ENCODE assay signal across 8 cellular contexts in genomic region chr7:44477063-44477830, GRCh38. TPM values are rescaled to one million over a fixed set of nuclear protein-coding genes. Genes with fewer than 3 reads are reported as not detected.
DNase-seq lines count a peak whose midpoint lies in the region; TF ChIP-seq lines count a peak whose summit lies in the region.

No MANE protein-coding gene starts in this region.

- no peak overlapping the region for H3K9ac ChIP-seq in neural progenitor cell

- 42 to 60% methylated on average over 4 to 6 of the region's 6 CpGs for WGBS in testis, 2 donors

- H3K4me1 ChIP-seq in neural progenitor cell (no peaks in the 10 kb centered on the region), testis (no peaks in the 10 kb centered on the region)

- no peaks in the 10 kb centered on the region for H3K9me3 ChIP-seq in neural progenitor cell (ENCODE audit: low read depth)
- H3K9me3 ChIP-seq in testis: no peaks in the 10 kb centered on the region

- no peak overlapping the region for H2AFZ ChIP-seq in neural progenitor cell (replicated peaks)

- H3K9me3 Mint-ChIP-seq in activated T-helper 1 cell treated with anti-CD3 and anti-CD28 coated beads, Interleukin-12 subunit alpha, Interleukin-12 subunit beta, Interleukin-2, Interleukin-4 antibody, amounts not matched to agents 30 ng/mL and 10 ng/mL and 1 ng/mL, durations not matched to agents 14 hours and 24 hours and 36 hours: peaks cover under 1% of the 10 kb centered on the region
- H3K9me3 Mint-ChIP-seq in neural progenitor cell: no peaks in the 10 kb centered on the region

- DNase-seq in COR-L47 (lab: John Stamatoyannopoulos, UW) (peak; percentile 12), GM20000 (ENCODE audit: low spot score) (peak; percentile 67), HuH-7.5 (ENCODE audit: low spot score) (peak; percentile 54), RPMI7951 (ENCODE audit: low read depth) (peak; percentile 71), fibroblast of the aortic adventitia (ENCODE audit: low read depth) (peak; percentile 87), neural progenitor cell (ENCODE audit: low spot score) (peak; percentile 84), testis (peak; percentile 60)
- peak; percentile 51 for DNase-seq in activated T-helper 1 cell treated with anti-CD3 and anti-CD28 coated beads, Interleukin-12 subunit alpha, Interleukin-12 subunit beta, Interleukin-2, Interleukin-4 antibody, amounts not matched to agents 30 ng/mL and 10 ng/mL and 1 ng/mL, durations not matched to agents 14 hours and 24 hours and 36 hours (ENCODE audit: low spot score)

- H3K27ac ChIP-seq in neural progenitor cell (no peak overlapping the region), testis (no peak overlapping the region)

- TF ChIP-seq POLR2A in testis (IDR thresholded peaks at IDR 0.05): no peak

- H3K27ac Mint-ChIP-seq in activated T-helper 1 cell treated with anti-CD3 and anti-CD28 coated beads, Interleukin-12 subunit alpha, Interleukin-12 subunit beta, Interleukin-2, Interleukin-4 antibody, amounts not matched to agents 30 ng/mL and 10 ng/mL and 1 ng/mL, durations not matched to agents 14 hours and 24 hours and 36 hours: no peak overlapping the region
- peak overlapping the region; percentile 24 for H3K27ac Mint-ChIP-seq in neural progenitor cell

- H4K20me1 ChIP-seq in neural progenitor cell (ENCODE audit: low read depth): peaks cover 39% of the 10 kb centered on the region

- peaks cover 7% of the 10 kb centered on the region for H3F3A ChIP-seq in neural progenitor cell (ENCODE audit: low read depth)

- no peaks in the 10 kb centered on the region for H3K27me3 Mint-ChIP-seq in activated T-helper 1 cell treated with anti-CD3 and anti-CD28 coated beads, Interleukin-12 subunit alpha, Interleukin-12 subunit beta, Interleukin-2, Interleukin-4 antibody, amounts not matched to agents 30 ng/mL and 10 ng/mL and 1 ng/mL, durations not matched to agents 14 hours and 24 hours and 36 hours (ENCODE audit: insufficient read depth)
- H3K27me3 Mint-ChIP-seq in neural progenitor cell (ENCODE audit: insufficient read depth, low read depth): no peaks in the 10 kb centered on the region

- H3K79me2 ChIP-seq in neural progenitor cell (ENCODE audit: low read depth): peaks cover 52% of the 10 kb centered on the region

- H3K4me3 ChIP-seq in fibroblast of the aortic adventitia (ENCODE audit: low read depth, low read length) (no peak overlapping the region), neural progenitor cell (no peak overlapping the region), testis (no peak overlapping the region)

- TF ChIP-seq CTCF in GM20000 (IDR thresholded peaks at IDR 0.05; ENCODE audit: extremely low read depth, missing control alignments) (peak; percentile 86), fibroblast of the aortic adventitia (IDR thresholded peaks at IDR 0.05; ENCODE audit: insufficient read depth, low read length) (peak; percentile 99), neural progenitor cell (IDR thresholded peaks at IDR 0.05) (peak; percentile 86), testis (IDR thresholded peaks at IDR 0.05) (peak; percentile 74 to 86 (median 82))

- intact Hi-C loops in activated T-helper 1 cell treated with anti-CD3 and anti-CD28 coated beads, Interleukin-12 subunit alpha, Interleukin-12 subunit beta, Interleukin-2, Interleukin-4 antibody, amounts not matched to agents 30 ng/mL and 10 ng/mL and 1 ng/mL, durations not matched to agents 14 hours and 24 hours and 36 hours (cut with micrococcal nuclease): loop anchor here (1.0 to 5.0 kb wide), 7 partner anchors 14 to 236 kb away; no protein-coding TSS in a partner anchor
- intact Hi-C loops in testis (cut with DNase I; ENCODE audit: low total_unique reads): loop anchor here (10.0 kb wide), 1 partner anchor 232 kb away; no protein-coding TSS in a partner anchor

- H3K4me2 ChIP-seq in neural progenitor cell: no peak overlapping the region

- H3K4me3 Mint-ChIP-seq in activated T-helper 1 cell treated with anti-CD3 and anti-CD28 coated beads, Interleukin-12 subunit alpha, Interleukin-12 subunit beta, Interleukin-2, Interleukin-4 antibody, amounts not matched to agents 30 ng/mL and 10 ng/mL and 1 ng/mL, durations not matched to agents 14 hours and 24 hours and 36 hours: no peak overlapping the region
- no peak overlapping the region for H3K4me3 Mint-ChIP-seq in neural progenitor cell

- H3K36me3 Mint-ChIP-seq in activated T-helper 1 cell treated with anti-CD3 and anti-CD28 coated beads, Interleukin-12 subunit alpha, Interleukin-12 subunit beta, Interleukin-2, Interleukin-4 antibody, amounts not matched to agents 30 ng/mL and 10 ng/mL and 1 ng/mL, durations not matched to agents 14 hours and 24 hours and 36 hours (ENCODE audit: low read depth): peaks cover 55% of the 10 kb centered on the region
- H3K36me3 Mint-ChIP-seq in neural progenitor cell: peaks cover 14% of the 10 kb centered on the region

- H3K27me3 ChIP-seq in neural progenitor cell (no peaks in the 10 kb centered on the region), testis (no peaks in the 10 kb centered on the region)

- H3K36me3 ChIP-seq in neural progenitor cell: no peaks in the 10 kb centered on the region
- no peaks in the 10 kb centered on the region for H3K36me3 ChIP-seq in testis (ENCODE audit: low read depth, missing control alignments)

- H3K4me1 Mint-ChIP-seq in activated T-helper 1 cell treated with anti-CD3 and anti-CD28 coated beads, Interleukin-12 subunit alpha, Interleukin-12 subunit beta, Interleukin-2, Interleukin-4 antibody, amounts not matched to agents 30 ng/mL and 10 ng/mL and 1 ng/mL, durations not matched to agents 14 hours and 24 hours and 36 hours (ENCODE audit: low read depth): peaks cover 15% of the 10 kb centered on the region
- no peaks in the 10 kb centered on the region for H3K4me1 Mint-ChIP-seq in neural progenitor cell

RNA-seq across cellular contexts. Expression of gene NUDCD3, which starts 13.2 kb away (rescaled TPM):
- total RNA-seq in RPMI7951 (2014; rRNA removed; shearing (Covaris generic)): 47.0 and 81.1 TPM in 2 replicates
- total RNA-seq in activated T-helper 1 cell treated with anti-CD3 and anti-CD28 coated beads, Interleukin-12 subunit alpha, Interleukin-12 subunit beta, Interleukin-2, Interleukin-4 antibody, amounts not matched to agents 30 ng/mL and 10 ng/mL and 1 ng/mL, durations not matched to agents 14 hours and 24 hours and 36 hours: 77.9 and 83.1 TPM in 2 replicates
- total RNA-seq in fibroblast of the aortic adventitia (ENCODE audit: low replicate concordance) (47.1 and 122 TPM in 2 replicates), neural progenitor cell (ENCODE audit: low replicate concordance) (35.4 and 42.4 TPM in 2 replicates), testis (10 to 100 TPM; 50.6 to 54.6 TPM)
- polyA plus RNA-seq in testis (ENCODE audit: insufficient read depth, low read depth, low replicate concordance): 112 TPM

Comparison
In these comparisons a context has a peak if more than half of its experiments do, and no peak if none do; other contexts are left out.
1. DNase-seq: peak in every context shown above with its lines; median percentile 87 in fibroblast of the aortic adventitia; 84 in neural progenitor cell; 71 in RPMI7951; 67 in GM20000; 60 in testis; 54 in HuH-7.5; 51 in activated T-helper 1 cell treated with anti-CD3 and anti-CD28 coated beads, Interleukin-12 subunit alpha, Interleukin-12 subunit beta, Interleukin-2, Interleukin-4 antibody, amounts not matched to agents 30 ng/mL and 10 ng/mL and 1 ng/mL, durations not matched to agents 14 hours and 24 hours and 36 hours; 12 in COR-L47.